Comparison of ENCODE assay signal across 9 cellular contexts in genomic region chr5:73419414-73420390, GRCh38. TPM values are rescaled to one million over a fixed set of nuclear protein-coding genes. Genes with fewer than 3 reads are reported as not detected.
DNase-seq lines count a peak whose midpoint lies in the region; ATAC-seq and TF ChIP-seq lines count a peak whose summit lies in the region.
"Had no signal": no experiment of that assay in that cellular context is flagged by ENCODE, and none has a peak within 500 bp of the region (broad histone marks: within the 10 kb centered on the region; RNA-seq: fewer than 3 reads in every experiment).

No MANE protein-coding gene starts in this region.

- TF ChIP-seq CTCF in AG04449 (IDR thresholded peaks at IDR 0.05; ENCODE audit: insufficient read depth, low read length, missing control alignments): no peak

- H3K27me3 Mint-ChIP-seq in effector memory CD8-positive, alpha-beta T cell: peaks cover 93 to 100% of the 10 kb centered on the region in 2 donors
- peaks cover 71 to 89% (median 89%) of the 10 kb centered on the region in 3 donors for H3K27me3 Mint-ChIP-seq in naive B cell

- H3K4me1 Mint-ChIP-seq in effector memory CD8-positive, alpha-beta T cell (ENCODE audit: low read depth in 2 of 2): peaks cover 0 to 8% of the 10 kb centered on the region in 2 donors
- H3K4me1 Mint-ChIP-seq in naive B cell: peaks cover 5 to 17% (median 8%) of the 10 kb centered on the region in 3 donors

- DNase-seq in AG04449 (ENCODE audit: low read depth, low spot score) (no peak), HCEC 1CT (peak; percentile 51), naive B cell (no peak), NOMO-1 treated with dmso at 0.1 percent for 144 hours (lab: John Stamatoyannopoulos, UW; ENCODE audit: unreplicated experiment) (no peak), RPMI8226 (no peak), KBM-7 (no peak), NCI-H526 treated with DMSO at 0.1 percent for 48 hours (lab: John Stamatoyannopoulos, UW) (no peak)
- no peak for DNase-seq in effector memory CD8-positive, alpha-beta T cell
- DNase-seq: activated B cell treated with CpG ODN at 0.5 μM for 24 hours had no signal

- CTCF ChIA-PET in AG04449 (lab: Yijun Ruan, JAX): interaction anchor here (0.7 to 3.3 kb wide), 15 partner anchors 10 to 204 kb away, joined by 3 to 13 read pairs (median 4); no protein-coding TSS in a partner anchor

- no peak for ATAC-seq in effector memory CD8-positive, alpha-beta T cell (replicated peaks)
- no peak for ATAC-seq in naive B cell (ENCODE audit: low read depth in 2 of 2)

- in situ Hi-C loops in KBM-7 (cut with MboI; ENCODE audit: low pct_unique_long_range_greater_than_20kb, low sequenced_read_pairs): no loop called here

- POLR2A ChIA-PET in AG04449 (lab: Yijun Ruan, JAX): interaction anchor here (0.6 to 1.4 kb wide), 5 partner anchors 9 to 98 kb away, joined by 3 to 7 read pairs (median 4); partner anchors contain the start of gene FOXD1

- H3K4me3 Mint-ChIP-seq in effector memory CD8-positive, alpha-beta T cell: peak overlapping the region; percentile 51 to 57
- H3K4me3 Mint-ChIP-seq in naive B cell: peak overlapping the region in 5 of 8 donors; percentile 31 to 73 (median 51)
- H3K4me3 Mint-ChIP-seq: activated B cell treated with CpG ODN at 0.5 μM for 24 hours had no signal

- H3K27ac Mint-ChIP-seq in effector memory CD8-positive, alpha-beta T cell: no peak overlapping the region
- peak overlapping the region in 2 of 6 donors; percentile 9 to 33 for H3K27ac Mint-ChIP-seq in naive B cell
- H3K27ac Mint-ChIP-seq: activated B cell treated with CpG ODN at 0.5 μM for 24 hours had no signal

- H3K36me3 Mint-ChIP-seq in effector memory CD8-positive, alpha-beta T cell (ENCODE audit: insufficient read depth): peaks cover 3% of the 10 kb centered on the region
- peaks cover 4 to 16% of the 10 kb centered on the region in 2 donors for H3K36me3 Mint-ChIP-seq in naive B cell

- H3K4me3 ChIP-seq in AG04449 (ENCODE audit: low read depth, low read length): peak overlapping the region; percentile 34

- no peaks in the 10 kb centered on the region for H3K9me3 Mint-ChIP-seq in effector memory CD8-positive, alpha-beta T cell
- H3K9me3 Mint-ChIP-seq in naive B cell: peaks cover 0 to 25% (median 5%) of the 10 kb centered on the region in 7 donors

RNA-seq across cellular contexts. Expression of gene FOXD1, which starts 28.9 kb away (rescaled TPM):
- not detected for polyA plus RNA-seq in naive B cell (ENCODE audit: low read depth in 6 of 6)
